ENCODE assay signal across 25 cellular contexts in genomic region chr7:151624246-151624928, GRCh38.
A peak's percentile ranks its signal among the peaks of the same experiment; 100 is the strongest.
DNase-seq lines count a peak whose midpoint lies in the region; ATAC-seq, FAIRE-seq and TF ChIP-seq lines count a peak whose summit lies in the region.
"Had no signal": no experiment of that assay in that cellular context is flagged by ENCODE, and none has a peak within 500 bp of the region (broad histone marks: within the 10 kb centered on the region; RNA-seq: fewer than 3 reads in every experiment).

No MANE protein-coding gene starts in this region.

- TF ChIP-seq CTCF in CD8-positive, alpha-beta T cell (IDR thresholded peaks at IDR 0.05) = no peak
- TF ChIP-seq CTCF in HFFc6 (IDR thresholded peaks at IDR 0.05) = no peak

- H3K27me3 ChIP-seq in CD8-positive, alpha-beta T cell (ENCODE audit: insufficient read depth, low read length) = no peaks in the 10 kb centered on the region
- H3K27me3 ChIP-seq: esophagus squamous epithelium, gastrocnemius medialis, suprapubic skin had no signal

- H3K4me1 Mint-ChIP-seq in activated naive CD4-positive, alpha-beta T cell treated with anti-CD3 and anti-CD28 coated beads for 36 hours (ENCODE audit: low read depth) = peaks cover 26% of the 10 kb centered on the region
- H3K4me1 Mint-ChIP-seq in CD8-positive, alpha-beta T cell (ENCODE audit: low read depth) = peaks cover 44% of the 10 kb centered on the region
- H3K4me1 Mint-ChIP-seq in natural killer cell treated with Interleukin-12 subunit alpha and Interleukin-12 subunit beta and Interleukin-15 and Interleukin-18, amount 100 ng/mL, for 72 hours (ENCODE audit: low read depth in 2 of 2) = peaks cover 26 to 31% of the 10 kb centered on the region in 2 donors
- H3K4me1 Mint-ChIP-seq in HFFc6 (ENCODE audit: low read depth) = peaks cover 29% of the 10 kb centered on the region

- CTCF ChIA-PET in activated naive CD4-positive, alpha-beta T cell treated with anti-CD3 and anti-CD28 coated beads for 36 hours (lab: Charles Lee) = interaction anchor here (0.6 to 2.7 kb wide), 2 partner anchors 77 to 135 kb away, joined by 4 to 24 read pairs; no protein-coding TSS in a partner anchor
- CTCF ChIA-PET in CD8-positive, alpha-beta T cell (lab: Charles Lee) = interaction anchor here (1.0 to 2.6 kb wide), 3 partner anchors 136 to 158 kb away, joined by 3 to 14 read pairs (median 4); no protein-coding TSS in a partner anchor

- H3K4me3 Mint-ChIP-seq in activated naive CD4-positive, alpha-beta T cell treated with anti-CD3 and anti-CD28 coated beads for 36 hours = no peak overlapping the region
- H3K4me3 Mint-ChIP-seq in CD8-positive, alpha-beta T cell = no peak overlapping the region
- H3K4me3 Mint-ChIP-seq in natural killer cell treated with Interleukin-12 subunit alpha and Interleukin-12 subunit beta and Interleukin-15 and Interleukin-18, amount 100 ng/mL, for 72 hours = peak overlapping the region; percentile 71
- no peak overlapping the region for H3K4me3 Mint-ChIP-seq in HFFc6
- H3K4me3 Mint-ChIP-seq: activated naive CD4-positive, alpha-beta T cell treated with anti-CD3 and anti-CD28 coated beads, Interleukin-2, amount 50 U/mL, for 24 hours had no signal

- H3K4me3 ChIP-seq in CD8-positive, alpha-beta T cell (ENCODE audit: low read depth, low read length) = no peak overlapping the region
- H3K4me3 ChIP-seq: esophagus squamous epithelium, gastrocnemius medialis, SK-N-MC, suprapubic skin had no signal

- no peaks in the 10 kb centered on the region for H3K9me3 ChIP-seq in CD8-positive, alpha-beta T cell (ENCODE audit: low read length)
- H3K9me3 ChIP-seq: esophagus squamous epithelium, gastrocnemius medialis, suprapubic skin had no signal

- no peaks in the 10 kb centered on the region for H3K27me3 Mint-ChIP-seq in activated naive CD4-positive, alpha-beta T cell treated with anti-CD3 and anti-CD28 coated beads for 36 hours (ENCODE audit: low read depth)
- no peaks in the 10 kb centered on the region for H3K27me3 Mint-ChIP-seq in CD8-positive, alpha-beta T cell (ENCODE audit: low read depth)
- no peaks in the 10 kb centered on the region for H3K27me3 Mint-ChIP-seq in natural killer cell treated with Interleukin-12 subunit alpha and Interleukin-12 subunit beta and Interleukin-15 and Interleukin-18, amount 100 ng/mL, for 72 hours
- peaks cover 1% of the 10 kb centered on the region for H3K27me3 Mint-ChIP-seq in HFFc6 (ENCODE audit: insufficient read depth)
- H3K27me3 Mint-ChIP-seq: activated naive CD4-positive, alpha-beta T cell treated with anti-CD3 and anti-CD28 coated beads, Interleukin-2, amount 50 U/mL, for 24 hours; IgD-negative memory B cell had no signal

- DNase-seq in activated naive CD4-positive, alpha-beta T cell treated with anti-CD3 and anti-CD28 coated beads for 36 hours = peak; percentile 12
- no peak for DNase-seq in activated naive CD4-positive, alpha-beta T cell treated with Interleukin-2 at 50 U/mL for 16 hours
- no peak for DNase-seq in CD8-positive, alpha-beta T cell
- DNase-seq in caudate nucleus (lab: John Stamatoyannopoulos, UW) (peak in 39 of 61 donors; percentile 14 to 91 (median 54)), HFFc6 (no peak), GM19239 (ENCODE audit: insufficient read length, low spot score) (no peak)
- no peak for DNase-seq in natural killer cell treated with Interleukin-12 subunit alpha and Interleukin-12 subunit beta and Interleukin-15 and Interleukin-18, amount 100 ng/mL, for 72 hours (ENCODE audit: low spot score)
- DNase-seq: activated CD4-positive, alpha-beta T cell treated with anti-CD3 and anti-CD28 coated beads, Interleukin-2, amount 50 U/mL, for 48 hours; esophagus squamous epithelium; gastrocnemius medialis; NCI-H1417; NCI-H2107; NCI-H510A; retina had no signal

- POLR2A ChIA-PET in CD8-positive, alpha-beta T cell (lab: Charles Lee) = no interaction called here

- H3K4me1 ChIP-seq in CD8-positive, alpha-beta T cell (ENCODE audit: insufficient read depth, low read length) = no peaks in the 10 kb centered on the region
- H3K4me1 ChIP-seq: suprapubic skin had no signal

- H3K9me3 Mint-ChIP-seq in activated naive CD4-positive, alpha-beta T cell treated with anti-CD3 and anti-CD28 coated beads for 36 hours = no peaks in the 10 kb centered on the region
- no peaks in the 10 kb centered on the region for H3K9me3 Mint-ChIP-seq in CD8-positive, alpha-beta T cell
- no peaks in the 10 kb centered on the region for H3K9me3 Mint-ChIP-seq in natural killer cell treated with Interleukin-12 subunit alpha and Interleukin-12 subunit beta and Interleukin-15 and Interleukin-18, amount 100 ng/mL, for 72 hours
- H3K9me3 Mint-ChIP-seq in HFFc6 = no peaks in the 10 kb centered on the region
- H3K9me3 Mint-ChIP-seq: activated naive CD4-positive, alpha-beta T cell treated with anti-CD3 and anti-CD28 coated beads, Interleukin-2, amount 50 U/mL, for 24 hours; IgD-negative memory B cell had no signal

- ATAC-seq in CD8-positive, alpha-beta T cell = no peak
- peak in 1 of 2 donors; percentile 76 for ATAC-seq in natural killer cell treated with Interleukin-12 subunit alpha and Interleukin-12 subunit beta and Interleukin-15 and Interleukin-18, amount 100 ng/mL, for 72 hours
- no peak for ATAC-seq in GM18873 (IDR thresholded peaks at IDR 0.05; ENCODE audit: low FRiP score, unreplicated experiment)
- ATAC-seq: gastrocnemius medialis had no signal

- H3K27ac ChIP-seq in CD8-positive, alpha-beta T cell (ENCODE audit: low read depth, low read length) = no peak overlapping the region
- H3K27ac ChIP-seq in caudate nucleus (ENCODE audit: low read depth, low read length) = no peak overlapping the region
- H3K27ac ChIP-seq: gastrocnemius medialis, HL-60, SK-N-MC, suprapubic skin, VCaP had no signal

- no peak overlapping the region for H3K27ac Mint-ChIP-seq in activated naive CD4-positive, alpha-beta T cell treated with anti-CD3 and anti-CD28 coated beads for 36 hours
- H3K27ac Mint-ChIP-seq in CD8-positive, alpha-beta T cell = peak overlapping the region; percentile 20
- H3K27ac Mint-ChIP-seq in natural killer cell treated with Interleukin-12 subunit alpha and Interleukin-12 subunit beta and Interleukin-15 and Interleukin-18, amount 100 ng/mL, for 72 hours = peak overlapping the region; percentile 16 to 63
- no peak overlapping the region for H3K27ac Mint-ChIP-seq in HFFc6
- H3K27ac Mint-ChIP-seq: activated naive CD4-positive, alpha-beta T cell treated with anti-CD3 and anti-CD28 coated beads, Interleukin-2, amount 50 U/mL, for 24 hours had no signal

- FAIRE-seq in GM19239 (lab: Jason Lieb, UNC) = no peak
- FAIRE-seq: colon, GM12891, RCC 7860, urothelium cell line had no signal

- peaks cover 3% of the 10 kb centered on the region for H3K36me3 Mint-ChIP-seq in activated naive CD4-positive, alpha-beta T cell treated with anti-CD3 and anti-CD28 coated beads for 36 hours (ENCODE audit: low read depth)
- peaks cover 23% of the 10 kb centered on the region for H3K36me3 Mint-ChIP-seq in CD8-positive, alpha-beta T cell
- H3K36me3 Mint-ChIP-seq in natural killer cell treated with Interleukin-12 subunit alpha and Interleukin-12 subunit beta and Interleukin-15 and Interleukin-18, amount 100 ng/mL, for 72 hours = no peaks in the 10 kb centered on the region
- H3K36me3 Mint-ChIP-seq in HFFc6 (ENCODE audit: low read depth) = peaks cover 11% of the 10 kb centered on the region; the same call in 1 of the 2 replicates

- intact Hi-C loops in activated naive CD4-positive, alpha-beta T cell treated with anti-CD3 and anti-CD28 coated beads for 36 hours (cut with micrococcal nuclease) = no loop called here
- intact Hi-C loops in CD8-positive, alpha-beta T cell (cut with DNase I, micrococcal nuclease) = no loop called here

- no peaks in the 10 kb centered on the region for H3K36me3 ChIP-seq in CD8-positive, alpha-beta T cell (ENCODE audit: insufficient read depth, low read length)
- H3K36me3 ChIP-seq: gastrocnemius medialis, suprapubic skin had no signal

Comparison
In these comparisons a context has a peak if more than half of its experiments do, and no peak if none do; other contexts are left out.
1. DNase-seq: peak in activated naive CD4-positive, alpha-beta T cell treated with anti-CD3 and anti-CD28 coated beads for 36 hours (single experiment) and caudate nucleus (39 of 61); none in activated naive CD4-positive, alpha-beta T cell treated with Interleukin-2 at 50 U/mL for 16 hours (single experiment), CD8-positive, alpha-beta T cell (0 of 7), natural killer cell treated with Interleukin-12 subunit alpha and Interleukin-12 subunit beta and Interleukin-15 and Interleukin-18, amount 100 ng/mL, for 72 hours (single experiment), HFFc6 (single experiment) and GM19239 (single experiment).
2. H3K27ac Mint-ChIP-seq: peak in CD8-positive, alpha-beta T cell (single experiment) and natural killer cell treated with Interleukin-12 subunit alpha and Interleukin-12 subunit beta and Interleukin-15 and Interleukin-18, amount 100 ng/mL, for 72 hours (2 of 2); none in activated naive CD4-positive, alpha-beta T cell treated with anti-CD3 and anti-CD28 coated beads for 36 hours (single experiment) and HFFc6 (single experiment).